2 cellular contexts compared by ENCODE assay signal in the genomic region with DNA sequence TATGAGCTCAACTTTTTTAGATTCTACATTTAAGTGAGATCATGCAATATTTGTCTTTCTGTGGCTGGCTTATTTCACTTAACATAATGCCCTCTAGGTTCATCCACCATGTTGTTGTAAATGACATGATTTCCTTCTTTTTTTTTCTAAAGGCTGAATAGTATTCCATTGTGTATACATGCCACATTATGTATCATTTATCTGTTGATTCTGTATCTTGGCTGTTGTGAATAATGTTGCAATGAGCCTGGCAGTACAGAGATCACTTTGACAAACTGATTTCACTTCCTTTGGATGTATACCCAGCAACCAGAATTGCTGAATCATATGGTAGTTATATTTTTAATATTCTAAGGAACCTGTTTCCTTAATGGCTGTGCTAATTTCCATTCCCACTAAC.
TF ChIP-seq lines count a peak whose summit lies in the region.

No MANE protein-coding gene starts in this region.

TF ChIP-seq in K562, 482 proteins besides CTCF, POLR2A, EP300 and RAD21:
- TF ChIP-seq KDM1A (IDR thresholded peaks at IDR 0.05): no peak
- 0 out of 2 replicates have a peak, but pooled peaks have one; percentile 8 for TF ChIP-seq MAFG (tag; conservative IDR thresholded peaks at IDR 0.05)
- TF ChIP-seq, protein P1, sequence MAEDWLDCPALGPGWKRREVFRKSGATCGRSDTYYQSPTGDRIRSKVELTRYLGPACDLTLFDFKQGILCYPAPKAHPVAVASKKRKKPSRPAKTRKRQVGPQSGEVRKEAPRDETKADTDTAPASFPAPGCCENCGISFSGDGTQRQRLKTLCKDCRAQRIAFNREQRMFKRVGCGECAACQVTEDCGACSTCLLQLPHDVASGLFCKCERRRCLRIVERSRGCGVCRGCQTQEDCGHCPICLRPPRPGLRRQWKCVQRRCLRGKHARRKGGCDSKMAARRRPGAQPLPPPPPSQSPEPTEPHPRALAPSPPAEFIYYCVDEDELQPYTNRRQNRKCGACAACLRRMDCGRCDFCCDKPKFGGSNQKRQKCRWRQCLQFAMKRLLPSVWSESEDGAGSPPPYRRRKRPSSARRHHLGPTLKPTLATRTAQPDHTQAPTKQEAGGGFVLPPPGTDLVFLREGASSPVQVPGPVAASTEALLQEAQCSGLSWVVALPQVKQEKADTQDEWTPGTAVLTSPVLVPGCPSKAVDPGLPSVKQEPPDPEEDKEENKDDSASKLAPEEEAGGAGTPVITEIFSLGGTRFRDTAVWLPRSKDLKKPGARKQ (CRISPR knock-in tag; IDR thresholded peaks at IDR 0.05): no peak
- peak; percentile 38; the same call in 1 of the 2 replicates for TF ChIP-seq NFE2 (IDR thresholded peaks at IDR 0.05; ENCODE audit: low read depth)
- TF ChIP-seq, protein P2, sequence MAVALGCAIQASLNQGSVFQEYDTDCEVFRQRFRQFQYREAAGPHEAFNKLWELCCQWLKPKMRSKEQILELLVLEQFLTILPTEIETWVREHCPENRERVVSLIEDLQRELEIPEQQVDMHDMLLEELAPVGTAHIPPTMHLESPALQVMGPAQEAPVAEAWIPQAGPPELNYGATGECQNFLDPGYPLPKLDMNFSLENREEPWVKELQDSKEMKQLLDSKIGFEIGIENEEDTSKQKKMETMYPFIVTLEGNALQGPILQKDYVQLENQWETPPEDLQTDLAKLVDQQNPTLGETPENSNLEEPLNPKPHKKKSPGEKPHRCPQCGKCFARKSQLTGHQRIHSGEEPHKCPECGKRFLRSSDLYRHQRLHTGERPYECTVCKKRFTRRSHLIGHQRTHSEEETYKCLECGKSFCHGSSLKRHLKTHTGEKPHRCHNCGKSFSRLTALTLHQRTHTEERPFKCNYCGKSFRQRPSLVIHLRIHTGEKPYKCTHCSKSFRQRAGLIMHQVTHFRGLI (CRISPR knock-in tag; IDR thresholded peaks at IDR 0.05): no peak
- TF ChIP-seq MTA2 (IDR thresholded peaks at IDR 0.05; ENCODE audit: low read depth): no peak
- TF ChIP-seq PHTF2 (CRISPR knock-in tag; IDR thresholded peaks at IDR 0.05): no peak

TF ChIP-seq in HepG2, 621 proteins besides CTCF, POLR2A, EP300 and RAD21:
- TF ChIP-seq, protein P3, sequence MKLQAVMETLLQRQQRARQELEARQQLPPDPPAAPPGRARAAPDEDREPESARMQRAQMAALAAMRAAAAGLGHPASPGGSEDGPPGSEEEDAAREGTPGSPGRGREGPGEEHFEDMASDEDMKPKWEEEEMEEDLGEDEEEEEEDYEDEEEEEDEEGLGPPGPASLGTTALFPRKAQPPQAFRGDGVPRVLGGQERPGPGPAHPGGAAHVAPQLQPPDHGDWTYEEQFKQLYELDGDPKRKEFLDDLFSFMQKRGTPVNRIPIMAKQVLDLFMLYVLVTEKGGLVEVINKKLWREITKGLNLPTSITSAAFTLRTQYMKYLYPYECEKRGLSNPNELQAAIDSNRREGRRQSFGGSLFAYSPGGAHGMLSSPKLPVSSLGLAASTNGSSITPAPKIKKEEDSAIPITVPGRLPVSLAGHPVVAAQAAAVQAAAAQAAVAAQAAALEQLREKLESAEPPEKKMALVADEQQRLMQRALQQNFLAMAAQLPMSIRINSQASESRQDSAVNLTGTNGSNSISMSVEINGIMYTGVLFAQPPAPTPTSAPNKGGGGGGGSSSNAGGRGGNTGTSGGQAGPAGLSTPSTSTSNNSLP (IDR thresholded peaks at IDR 0.05; ENCODE audit: low read depth, low read length): 0 out of 2 replicates have a peak, but pooled peaks have one; percentile 18
- TF ChIP-seq SRSF4 (IDR thresholded peaks at IDR 0.05; ENCODE audit: low read depth, low read length, poor library complexity, severe bottlenecking): no peak
